In genomic region chr3:149969110-149969944, GRCh38 we compare ENCODE assay signal across 1 cellular context.
A peak's percentile ranks its signal among the peaks of the same experiment; 100 is the strongest.
TF ChIP-seq lines count a peak whose summit lies in the region.

No MANE protein-coding gene starts in this region.

TF ChIP-seq in GM23338, 12 proteins besides CTCF, POLR2A, EP300 and RAD21 (continued from another document):
- no peak for TF ChIP-seq REST (IDR thresholded peaks at IDR 0.05; ENCODE audit: unreplicated experiment)
- TF ChIP-seq POLR2AphosphoS5 (IDR thresholded peaks at IDR 0.05; ENCODE audit: low read depth), result peak; percentile 68
- peak; percentile 41; the same call in 1 of the 2 replicates for TF ChIP-seq ETS1 (IDR thresholded peaks at IDR 0.05)
- peak; percentile 40; the same call in 1 of the 2 replicates for TF ChIP-seq CREB1 (CRISPR knock-in tag; IDR thresholded peaks at IDR 0.05; ENCODE audit: low read depth)
- TF ChIP-seq ZNF114 (CRISPR knock-in tag; IDR thresholded peaks at IDR 0.05), result no peak
- no peak for TF ChIP-seq ZNF462 (CRISPR knock-in tag; IDR thresholded peaks at IDR 0.05)
- no peak for TF ChIP-seq JUNB (IDR thresholded peaks at IDR 0.05; ENCODE audit: unreplicated experiment)
- no peak for TF ChIP-seq EZH2 (IDR thresholded peaks at IDR 0.05; ENCODE audit: low read depth, unreplicated experiment)
- no peak for TF ChIP-seq NANOG (IDR thresholded peaks at IDR 0.05; ENCODE audit: borderline replicate concordance)
- TF ChIP-seq STAT1 (IDR thresholded peaks at IDR 0.05; ENCODE audit: unreplicated experiment), result no peak
